In genomic region chr7:74269757-74270277, GRCh38 we compare ENCODE assay signal across 8 cellular contexts.
DNase-seq lines count a peak whose midpoint lies in the region; ATAC-seq and TF ChIP-seq lines count a peak whose summit lies in the region.

No MANE protein-coding gene starts in this region.

- no peak for TF ChIP-seq CTCF in VCaP (conservative IDR thresholded peaks at IDR 0.05)

- peak; percentile 96 for DNase-seq in COLO668 (lab: John Stamatoyannopoulos, UW; ENCODE audit: unreplicated experiment)
- peak; percentile 83 for DNase-seq in NCI-H2029 (lab: John Stamatoyannopoulos, UW)
- DNase-seq in cerebellar cortex (ENCODE audit: low spot score), result peak; percentile 79
- peak; percentile 25 for DNase-seq in kidney glomerular epithelial cell (lab: John Stamatoyannopoulos, UW)
- DNase-seq in stimulated activated CD4-positive, alpha-beta T cell treated with anti-CD3 and anti-CD28 coated beads, Interleukin-12 subunit alpha, Interleukin-12 subunit beta, amount 100 ng/mL, for 48 hours (ENCODE audit: low read depth in 2 of 3, low spot score in 1 of 3), result peak in 2 of 3 donors; percentile 30 to 49

- peak overlapping the region; percentile 23; the same call in 1 of the 2 replicates for H3K27ac ChIP-seq in VCaP

- ATAC-seq in GM21737 (IDR thresholded peaks at IDR 0.05; ENCODE audit: unreplicated experiment) (peak; percentile 39), HG03521 (IDR thresholded peaks at IDR 0.05; ENCODE audit: unreplicated experiment) (no peak)

Comparison
In these comparisons a context has a peak if more than half of its experiments do, and no peak if none do; other contexts are left out.
1. DNase-seq: peak in every context shown above with its lines; median percentile 96 in COLO668; 83 in NCI-H2029; 79 in cerebellar cortex; 40 in stimulated activated CD4-positive, alpha-beta T cell treated with anti-CD3 and anti-CD28 coated beads, Interleukin-12 subunit alpha, Interleukin-12 subunit beta, amount 100 ng/mL, for 48 hours; 25 in kidney glomerular epithelial cell.